13 cellular contexts compared by ENCODE assay signal in genomic region chr14:39673141-39674133, GRCh38.
A peak's percentile ranks its signal among the peaks of the same experiment; 100 is the strongest.
DNase-seq lines count a peak whose midpoint lies in the region; TF ChIP-seq lines count a peak whose summit lies in the region.
"Had no signal": no experiment of that assay in that cellular context is flagged by ENCODE, and none has a peak within 500 bp of the region (broad histone marks: within the 10 kb centered on the region; RNA-seq: fewer than 3 reads in every experiment).

No MANE protein-coding gene starts in this region.

- peak; percentile 27 for DNase-seq in stimulated activated CD4-positive, alpha-beta T cell treated with anti-CD3 and anti-CD28 coated beads, Interleukin-15, amount 100 ng/mL, for 24 hours
- no peak for DNase-seq in stimulated activated CD4-positive, alpha-beta T cell treated with anti-CD3 and anti-CD28 coated beads, Interleukin-4, amount 100 ng/mL, for 24 hours
- DNase-seq in astrocyte of the hippocampus (ENCODE audit: low read depth, low spot score): peak; percentile 20
- DNase-seq in kidney tubule cell (ENCODE audit: low spot score): peak; percentile 65
- no peak for DNase-seq in activated T-helper 2 cell treated with anti-CD3 and anti-CD28 coated beads, Interferon-gamma antibody, Interleukin-2, Interleukin-4, amounts not matched to agents 10 μg/mL and 5 μg/mL and 100 μg/mL, durations not matched to agents 14 hours and 24 hours and 36 hours (ENCODE audit: low spot score)
- no peak for DNase-seq in GM13976 (ENCODE audit: low spot score)
- no peak for DNase-seq in activated CD4-positive, alpha-beta T cell treated with anti-CD3 and anti-CD28 coated beads, Interleukin-2, amount 10 ng/mL, durations not matched to agents 24 days and 14 days
- no peak for DNase-seq in NCI-H187 treated with DMSO at 0.1 percent for 48 hours (lab: John Stamatoyannopoulos, UW)
- DNase-seq: activated CD4-positive, alpha-beta memory T cell treated with anti-CD3 and anti-CD28 coated beads, Interleukin-2, amount 10 ng/mL, durations not matched to agents 7 days and 5 days; activated gamma-delta T cell treated with Interleukin-2 at 50 U/mL for 16 hours; NCI-H2081; NK-92 treated with Interleukin-12 subunit alpha and Interleukin-12 subunit beta, amount 100 ng/mL, for 24 hours had no signal

- H3K27me3 Mint-ChIP-seq in activated T-helper 2 cell treated with anti-CD3 and anti-CD28 coated beads, Interferon-gamma antibody, Interleukin-2, Interleukin-4, amounts not matched to agents 10 μg/mL and 5 μg/mL and 100 μg/mL, durations not matched to agents 14 hours and 24 hours and 36 hours (ENCODE audit: low read depth): no peaks in the 10 kb centered on the region
- H3K27me3 Mint-ChIP-seq in activated CD4-positive, alpha-beta T cell treated with anti-CD3 and anti-CD28 coated beads, Interleukin-2, amount 10 ng/mL, durations not matched to agents 24 days and 14 days: no peaks in the 10 kb centered on the region
- H3K27me3 Mint-ChIP-seq: activated CD4-positive, alpha-beta memory T cell treated with anti-CD3 and anti-CD28 coated beads, Interleukin-2, amount 10 ng/mL, durations not matched to agents 7 days and 5 days; central memory CD8-positive, alpha-beta T cell had no signal

- no peak overlapping the region for H3K27ac Mint-ChIP-seq in activated T-helper 2 cell treated with anti-CD3 and anti-CD28 coated beads, Interferon-gamma antibody, Interleukin-2, Interleukin-4, amounts not matched to agents 10 μg/mL and 5 μg/mL and 100 μg/mL, durations not matched to agents 14 hours and 24 hours and 36 hours
- H3K27ac Mint-ChIP-seq in activated CD4-positive, alpha-beta T cell treated with anti-CD3 and anti-CD28 coated beads, Interleukin-2, amount 10 ng/mL, durations not matched to agents 24 days and 14 days: no peak overlapping the region
- H3K27ac Mint-ChIP-seq: activated CD4-positive, alpha-beta memory T cell treated with anti-CD3 and anti-CD28 coated beads, Interleukin-2, amount 10 ng/mL, durations not matched to agents 7 days and 5 days had no signal

- in situ Hi-C loops in GM13976 (cut with MboI; ENCODE audit: low sequenced_read_pairs, unreplicated experiment): no loop called here

- no peaks in the 10 kb centered on the region for H3K36me3 Mint-ChIP-seq in activated T-helper 2 cell treated with anti-CD3 and anti-CD28 coated beads, Interferon-gamma antibody, Interleukin-2, Interleukin-4, amounts not matched to agents 10 μg/mL and 5 μg/mL and 100 μg/mL, durations not matched to agents 14 hours and 24 hours and 36 hours (ENCODE audit: low read depth)
- H3K36me3 Mint-ChIP-seq in activated CD4-positive, alpha-beta T cell treated with anti-CD3 and anti-CD28 coated beads, Interleukin-2, amount 10 ng/mL, durations not matched to agents 24 days and 14 days (ENCODE audit: low read depth): no peaks in the 10 kb centered on the region

- H3K4me1 Mint-ChIP-seq in activated T-helper 2 cell treated with anti-CD3 and anti-CD28 coated beads, Interferon-gamma antibody, Interleukin-2, Interleukin-4, amounts not matched to agents 10 μg/mL and 5 μg/mL and 100 μg/mL, durations not matched to agents 14 hours and 24 hours and 36 hours (ENCODE audit: low read depth): peaks cover 3% of the 10 kb centered on the region
- H3K4me1 Mint-ChIP-seq in activated CD4-positive, alpha-beta T cell treated with anti-CD3 and anti-CD28 coated beads, Interleukin-2, amount 10 ng/mL, durations not matched to agents 24 days and 14 days: peaks cover 1% of the 10 kb centered on the region
- H3K4me1 Mint-ChIP-seq: activated CD4-positive, alpha-beta memory T cell treated with anti-CD3 and anti-CD28 coated beads, Interleukin-2, amount 10 ng/mL, durations not matched to agents 7 days and 5 days; central memory CD8-positive, alpha-beta T cell had no signal

- TF ChIP-seq CTCF in GM13976 (IDR thresholded peaks at IDR 0.05; ENCODE audit: borderline replicate concordance, control extremely low read depth, extremely low read depth, insufficient read depth, missing control alignments): no peak

- H3K9me3 Mint-ChIP-seq in activated T-helper 2 cell treated with anti-CD3 and anti-CD28 coated beads, Interferon-gamma antibody, Interleukin-2, Interleukin-4, amounts not matched to agents 10 μg/mL and 5 μg/mL and 100 μg/mL, durations not matched to agents 14 hours and 24 hours and 36 hours: peaks cover 5% of the 10 kb centered on the region
- peaks cover 17% of the 10 kb centered on the region for H3K9me3 Mint-ChIP-seq in activated CD4-positive, alpha-beta T cell treated with anti-CD3 and anti-CD28 coated beads, Interleukin-2, amount 10 ng/mL, durations not matched to agents 24 days and 14 days

- no peak overlapping the region for H3K4me3 Mint-ChIP-seq in activated T-helper 2 cell treated with anti-CD3 and anti-CD28 coated beads, Interferon-gamma antibody, Interleukin-2, Interleukin-4, amounts not matched to agents 10 μg/mL and 5 μg/mL and 100 μg/mL, durations not matched to agents 14 hours and 24 hours and 36 hours (ENCODE audit: low read depth)
- no peak overlapping the region for H3K4me3 Mint-ChIP-seq in activated CD4-positive, alpha-beta T cell treated with anti-CD3 and anti-CD28 coated beads, Interleukin-2, amount 10 ng/mL, durations not matched to agents 24 days and 14 days
- H3K4me3 Mint-ChIP-seq: activated CD4-positive, alpha-beta memory T cell treated with anti-CD3 and anti-CD28 coated beads, Interleukin-2, amount 10 ng/mL, durations not matched to agents 7 days and 5 days; central memory CD8-positive, alpha-beta T cell had no signal

- intact Hi-C loops in activated T-helper 2 cell treated with anti-CD3 and anti-CD28 coated beads, Interferon-gamma antibody, Interleukin-2, Interleukin-4, amounts not matched to agents 10 μg/mL and 5 μg/mL and 100 μg/mL, durations not matched to agents 14 hours and 24 hours and 36 hours (cut with micrococcal nuclease): no loop called here
- intact Hi-C loops in activated CD4-positive, alpha-beta T cell treated with anti-CD3 and anti-CD28 coated beads, Interleukin-2, amount 10 ng/mL, durations not matched to agents 24 days and 14 days (cut with micrococcal nuclease): no loop called here

Comparison
In these comparisons a context has a peak if more than half of its experiments do, and no peak if none do; other contexts are left out.
1. DNase-seq: peak in stimulated activated CD4-positive, alpha-beta T cell treated with anti-CD3 and anti-CD28 coated beads, Interleukin-15, amount 100 ng/mL, for 24 hours (single experiment), astrocyte of the hippocampus (single experiment) and kidney tubule cell (single experiment); none in stimulated activated CD4-positive, alpha-beta T cell treated with anti-CD3 and anti-CD28 coated beads, Interleukin-4, amount 100 ng/mL, for 24 hours (single experiment), activated T-helper 2 cell treated with anti-CD3 and anti-CD28 coated beads, Interferon-gamma antibody, Interleukin-2, Interleukin-4, amounts not matched to agents 10 μg/mL and 5 μg/mL and 100 μg/mL, durations not matched to agents 14 hours and 24 hours and 36 hours (single experiment), GM13976 (single experiment), activated CD4-positive, alpha-beta T cell treated with anti-CD3 and anti-CD28 coated beads, Interleukin-2, amount 10 ng/mL, durations not matched to agents 24 days and 14 days (single experiment) and NCI-H187 treated with DMSO at 0.1 percent for 48 hours (single experiment).